In the genomic region with DNA sequence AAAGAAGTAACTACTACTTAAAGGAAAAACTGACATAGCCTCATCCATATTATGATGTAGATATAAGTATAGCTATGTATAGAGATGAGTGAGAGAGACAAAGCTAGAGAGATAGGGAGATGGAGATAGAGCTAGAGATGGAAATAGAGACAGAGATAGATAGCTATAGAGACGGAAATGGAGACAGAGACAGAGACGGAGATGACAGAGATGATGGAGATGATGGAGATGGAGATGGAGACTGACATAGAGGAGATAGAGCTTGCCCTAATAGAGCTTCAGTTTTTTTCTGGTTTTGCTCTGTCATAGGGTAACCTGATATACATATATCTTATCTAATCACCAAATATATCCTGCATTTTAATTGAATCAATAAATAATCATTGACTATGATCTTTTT, we compare ENCODE assay signal across 31 cellular contexts. TPM values are rescaled to one million over a fixed set of nuclear protein-coding genes. Genes with fewer than 3 reads are reported as not detected.
"Had no signal": no experiment of that assay in that cellular context is flagged by ENCODE, and none has a peak within 500 bp of the region (broad histone marks: within the 10 kb centered on the region; RNA-seq: fewer than 3 reads in every experiment).

No MANE protein-coding gene starts in this region.

- H3K4me1 Mint-ChIP-seq: activated B cell treated with CpG ODN at 0.5 μM for 24 hours; activated T-helper 17 cell treated with anti-CD3 and anti-CD28 coated beads, Interleukin-2, amount 50 U/mL, for 72 hours; T-helper 17 cell had no signal

- H3K36me3 ChIP-seq: colonic mucosa, esophagus muscularis mucosa, gastrocnemius medialis, WERI-Rb-1 had no signal

- H3K4me3 Mint-ChIP-seq: activated B cell treated with CpG ODN at 0.5 μM for 24 hours; activated CD8-positive, alpha-beta T cell treated with anti-CD3 and anti-CD28 coated beads for 36 hours; activated naive CD8-positive, alpha-beta T cell; activated T-cell treated with anti-CD3 and anti-CD28 coated beads, Interleukin-2, amount 50 U/mL, for 4 hours; activated T-helper 17 cell treated with anti-CD3 and anti-CD28 coated beads, Interleukin-2, amount 50 U/mL, for 72 hours; dendritic cell treated with granulocyte-macrophage colony-stimulating factor and Interleukin-4, amounts not matched to agents 40 ng/mL and 50 ng/mL, for 4 days; effector memory CD8-positive, alpha-beta T cell; T-helper 17 cell; T-helper 2 cell treated with Interferon-gamma antibody and Interleukin-4, amounts not matched to agents 5 μg/mL and 100 μg/mL, for 36 hours had no signal

- H3K9me3 ChIP-seq: colonic mucosa, esophagus muscularis mucosa, gastrocnemius medialis had no signal

- H3K4me1 ChIP-seq: colonic mucosa, gastrocnemius medialis had no signal

- H3K9me3 Mint-ChIP-seq: activated B cell treated with CpG ODN at 0.5 μM for 24 hours; activated CD8-positive, alpha-beta T cell treated with anti-CD3 and anti-CD28 coated beads for 36 hours; activated T-cell treated with anti-CD3 and anti-CD28 coated beads, Interleukin-2, amount 50 U/mL, for 4 hours; activated T-helper 17 cell treated with anti-CD3 and anti-CD28 coated beads, Interleukin-2, amount 50 U/mL, for 72 hours; effector memory CD8-positive, alpha-beta T cell; T-helper 2 cell treated with Interferon-gamma antibody and Interleukin-4, amounts not matched to agents 5 μg/mL and 100 μg/mL, for 36 hours had no signal

- H3K27me3 ChIP-seq: brain microvascular endothelial cell, foreskin keratinocyte had no signal

- DNase-seq: activated B cell treated with CpG ODN at 0.5 μM for 24 hours; activated CD4-positive, alpha-beta T cell treated with anti-CD3 and anti-CD28 coated beads for 48 hours; activated CD4-positive, alpha-beta T cell treated with anti-CD3 and anti-CD28 coated beads, Interleukin-2, amount 50 U/mL, for 1 hour; activated CD4-positive, alpha-beta T cell treated with anti-CD3 and anti-CD28 coated beads, Interleukin-2, amount 50 U/mL, for 48 hours; activated CD8-positive, alpha-beta memory T cell treated with anti-CD3 and anti-CD28 coated beads for 24 hours; activated CD8-positive, alpha-beta T cell treated with anti-CD3 and anti-CD28 coated beads for 36 hours; activated effector memory CD4-positive, alpha-beta T cell treated with Interleukin-2 at 50 U/mL for 16 hours; activated gamma-delta T cell treated with Interleukin-2 at 50 U/mL for 16 hours; activated naive CD4-positive, alpha-beta T cell treated with anti-CD3 and anti-CD28 coated beads, Interleukin-2, amount 50 U/mL, for 16 hours; activated naive CD4-positive, alpha-beta T cell treated with Interleukin-2 at 50 U/mL for 16 hours; activated T-cell treated with anti-CD3 and anti-CD28 coated beads, Interleukin-2, amount 50 U/mL, for 4 hours; amniotic stem cell; anterior cingulate cortex; brain microvascular endothelial cell; caudate nucleus; colonic mucosa; dorsolateral prefrontal cortex; effector CD4-positive, alpha-beta T cell; effector memory CD8-positive, alpha-beta T cell; erythroblast; gastrocnemius medialis; T-helper 1 cell; T-helper 17 cell; T1000; WERI-Rb-1 had no signal

- H3K27ac Mint-ChIP-seq: activated B cell treated with CpG ODN at 0.5 μM for 24 hours; activated CD8-positive, alpha-beta T cell treated with anti-CD3 and anti-CD28 coated beads for 36 hours; activated naive CD8-positive, alpha-beta T cell; activated T-helper 17 cell treated with anti-CD3 and anti-CD28 coated beads, Interleukin-2, amount 50 U/mL, for 72 hours; dendritic cell treated with granulocyte-macrophage colony-stimulating factor and Interleukin-4, amounts not matched to agents 40 ng/mL and 50 ng/mL, for 4 days; effector memory CD8-positive, alpha-beta T cell; T-helper 17 cell; T-helper 2 cell treated with Interferon-gamma antibody and Interleukin-4, amounts not matched to agents 5 μg/mL and 100 μg/mL, for 36 hours had no signal

- H3K27ac ChIP-seq: brain microvascular endothelial cell, colonic mucosa, dorsolateral prefrontal cortex, esophagus muscularis mucosa, foreskin keratinocyte, gastrocnemius medialis, WERI-Rb-1 had no signal

- H3K36me3 Mint-ChIP-seq: activated naive CD8-positive, alpha-beta T cell had no signal

- H3K4me3 ChIP-seq: colonic mucosa, dorsolateral prefrontal cortex, esophagus muscularis mucosa, gastrocnemius medialis had no signal

RNA-seq across cellular contexts. Expression of a gene that starts 4.3 kb away (rescaled TPM):
- total RNA-seq: activated B cell treated with CpG ODN at 0.5 μM for 24 hours; activated CD8-positive, alpha-beta T cell treated with anti-CD3 and anti-CD28 coated beads for 36 hours; activated T-helper 17 cell treated with anti-CD3 and anti-CD28 coated beads, Interleukin-2, amount 50 U/mL, for 72 hours; T-helper 17 cell had no signal
